ENCODE assay signal across 2 cellular contexts in genomic region chr10:28551086-28551485, GRCh38.
TF ChIP-seq lines count a peak whose summit lies in the region.

No MANE protein-coding gene starts in this region.

TF ChIP-seq in HCT116, 20 proteins besides CTCF, POLR2A, EP300 and RAD21:
- TF ChIP-seq EGR1 (IDR thresholded peaks at IDR 0.05; ENCODE audit: low read depth) (no peak), EZH2phosphoT487 (IDR thresholded peaks at IDR 0.05; ENCODE audit: borderline replicate concordance) (no peak), ZFX (IDR thresholded peaks at IDR 0.05) (no peak), MAX (IDR thresholded peaks at IDR 0.05) (no peak), SIN3A (IDR thresholded peaks at IDR 0.05; ENCODE audit: low read depth) (no peak), ZNF274 (IDR thresholded peaks at IDR 0.05; ENCODE audit: low read depth, low read length) (no peak), ZBTB33 (IDR thresholded peaks at IDR 0.05; ENCODE audit: extremely low read depth, insufficient replicate concordance, low read length) (no peak), SRF (IDR thresholded peaks at IDR 0.05; ENCODE audit: low read depth) (no peak), EZH2 (IDR thresholded peaks at IDR 0.05) (no peak), FOSL1 (IDR thresholded peaks at IDR 0.05; ENCODE audit: low read depth) (no peak)

TF ChIP-seq in GM12878, 131 proteins besides CTCF, POLR2A, EP300 and RAD21:
- TF ChIP-seq ZNF24 (IDR thresholded peaks at IDR 0.05) (no peak), CREB1 (IDR thresholded peaks at IDR 0.05; ENCODE audit: low read depth) (no peak), JUNB (IDR thresholded peaks at IDR 0.05) (no peak), RAD51 (IDR thresholded peaks at IDR 0.05) (no peak), IKZF2 (IDR thresholded peaks at IDR 0.05) (no peak), DPF2 (IDR thresholded peaks at IDR 0.05) (no peak), RFX5 (IDR thresholded peaks at IDR 0.05; ENCODE audit: low read depth, low read length) (no peak), NBN (IDR thresholded peaks at IDR 0.05) (no peak), IRF4 (IDR thresholded peaks at IDR 0.05; ENCODE audit: low read depth, low read length) (no peak), PML (IDR thresholded peaks at IDR 0.05; ENCODE audit: low read length) (no peak), STAT1 (conservative IDR thresholded peaks at IDR 0.05) (no peak), PAX8 (IDR thresholded peaks at IDR 0.05) (no peak), BHLHE40 (IDR thresholded peaks at IDR 0.05; ENCODE audit: borderline replicate concordance in 1 of 2, low read depth in 2 of 2, low read length in 1 of 2) (no peak), MLLT1 (IDR thresholded peaks at IDR 0.05) (no peak), NR2F1 (conservative IDR thresholded peaks at IDR 0.05) (no peak)
